19 cellular contexts compared by ENCODE assay signal in the genomic region with DNA sequence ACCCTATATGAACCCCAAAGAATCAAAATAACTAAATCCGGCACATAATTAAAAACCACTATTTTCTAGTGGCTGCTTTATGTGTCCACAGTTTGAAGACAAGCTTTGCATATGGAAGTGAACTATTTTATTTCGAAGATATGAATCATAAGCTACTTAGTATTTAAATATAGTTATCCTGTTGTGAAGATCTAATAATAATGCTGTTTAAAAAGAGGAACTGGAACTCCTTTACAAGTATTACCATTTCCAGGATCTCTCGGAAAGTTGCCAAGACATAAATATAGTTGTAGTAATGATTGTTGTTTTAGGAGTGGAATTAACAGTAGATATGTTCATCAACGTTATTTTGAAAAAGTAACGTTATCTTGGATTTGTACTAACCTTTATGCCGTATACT.
"Had no signal": no experiment of that assay in that cellular context is flagged by ENCODE, and none has a peak within 500 bp of the region (broad histone marks: within the 10 kb centered on the region; RNA-seq: fewer than 3 reads in every experiment).

No MANE protein-coding gene starts in this region.

- ATAC-seq: activated CD4-positive, alpha-beta T cell treated with anti-CD3 and anti-CD28 coated beads for 36 hours; activated T-cell treated with anti-CD3 and anti-CD28 coated beads, Interleukin-2, amount 50 U/mL, for 4 hours; foreskin keratinocyte; left lung; sciatic nerve; WTC11 had no signal

- DNase-seq: activated CD4-positive, alpha-beta T cell treated with anti-CD3 and anti-CD28 coated beads for 36 hours; activated CD4-positive, alpha-beta T cell treated with anti-CD3 and anti-CD28 coated beads, Interleukin-2, amount 50 U/mL, for 4 hours; activated CD8-positive, alpha-beta memory T cell treated with anti-CD3 and anti-CD28 coated beads, Interleukin-2, amount 50 U/mL, for 48 hours; activated naive CD4-positive, alpha-beta T cell treated with Interleukin-2 at 50 U/mL for 16 hours; activated naive CD8-positive, alpha-beta T cell treated with anti-CD3 and anti-CD28 coated beads for 36 hours; activated T-cell treated with anti-CD3 and anti-CD28 coated beads, Interleukin-2, amount 50 U/mL, for 4 hours; central memory CD4-positive, alpha-beta T cell; effector memory CD4-positive, alpha-beta T cell; foreskin keratinocyte; glutamatergic neuron; immature natural killer cell; left lung; naive B cell; occipital lobe; small intestine; stimulated activated CD4-positive, alpha-beta T cell treated with anti-CD3 and anti-CD28 coated beads, Interleukin-2, amount 100 ng/mL, for 48 hours; stimulated activated naive CD4-positive, alpha-beta T cell treated with Interleukin-2 at 50 U/mL for 16 hours had no signal
